In the genomic region with DNA sequence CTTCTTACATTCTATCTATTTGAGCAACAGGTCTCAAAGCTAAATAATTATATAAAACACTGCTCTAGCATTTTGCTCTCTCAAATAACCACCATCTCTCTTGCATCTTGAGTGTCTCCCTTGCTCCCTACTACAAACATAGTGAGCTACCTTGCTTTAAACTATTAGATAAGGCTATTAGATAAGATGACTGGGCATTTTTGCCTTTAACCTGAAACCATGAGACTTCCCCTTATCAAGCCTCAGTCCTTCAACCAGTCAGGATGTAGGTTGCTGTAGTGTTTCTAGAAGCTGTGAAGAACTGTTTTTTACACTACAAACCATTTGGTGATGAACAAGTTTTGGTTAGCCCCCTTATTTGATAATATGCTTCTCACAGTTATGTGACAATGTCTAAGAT, we compare ENCODE assay signal across 26 cellular contexts.
DNase-seq lines count a peak whose midpoint lies in the region; ATAC-seq, FAIRE-seq and TF ChIP-seq lines count a peak whose summit lies in the region.
"Had no signal": no experiment of that assay in that cellular context is flagged by ENCODE, and none has a peak within 500 bp of the region (broad histone marks: within the 10 kb centered on the region; RNA-seq: fewer than 3 reads in every experiment).

No MANE protein-coding gene starts in this region.

- H2BK5ac ChIP-seq in H9 (ENCODE audit: insufficient read length, low read length) (no peak overlapping the region), mesendoderm (ENCODE audit: low read length) (no peak overlapping the region)

- no peak overlapping the region for H3K27ac ChIP-seq in HepG2 (ENCODE audit: extremely low read length, insufficient read depth, low read length)
- H3K27ac ChIP-seq in right lobe of liver: no peak overlapping the region
- H3K27ac ChIP-seq in H9 (ENCODE audit: insufficient read length, low read depth, low read length): no peak overlapping the region
- no peak overlapping the region for H3K27ac ChIP-seq in mesendoderm (ENCODE audit: low read depth, low read length)
- H3K27ac ChIP-seq: 22Rv1, BLaER1 had no signal

- no peak for TF ChIP-seq EP300 in HepG2 (IDR thresholded peaks at IDR 0.05; ENCODE audit: low read depth in 2 of 2, low read length in 2 of 2)
- TF ChIP-seq EP300 in HepG2 (CRISPR knock-in tag; IDR thresholded peaks at IDR 0.05; ENCODE audit: borderline replicate concordance): no peak

- H3K36me3 ChIP-seq in HepG2 (replicated peaks in 1 of 2; ENCODE audit: control insufficient read depth in 1 of 2, insufficient read depth in 2 of 2, low read length in 2 of 2) (no peaks in the 10 kb centered on the region), right lobe of liver (no peaks in the 10 kb centered on the region), mesendoderm (ENCODE audit: control insufficient read depth, insufficient read depth, low read length) (no peaks in the 10 kb centered on the region)
- H3K36me3 ChIP-seq: BE2C, BLaER1 had no signal

- TF ChIP-seq RAD21 in HepG2 (CRISPR knock-in tag; IDR thresholded peaks at IDR 0.05): no peak

- H3K9me3 ChIP-seq in HepG2 (ENCODE audit: low read length) (no peaks in the 10 kb centered on the region), right lobe of liver (no peaks in the 10 kb centered on the region), H9 (ENCODE audit: control insufficient read depth, low read depth, low read length) (no peaks in the 10 kb centered on the region)
- H3K9me3 ChIP-seq: BE2C, BLaER1 had no signal

- H3K4me1 ChIP-seq in HepG2 (ENCODE audit: insufficient read depth, low read length): no peaks in the 10 kb centered on the region
- H3K4me1 ChIP-seq in right lobe of liver: no peaks in the 10 kb centered on the region
- H3K4me1 ChIP-seq in H9 (ENCODE audit: insufficient read depth, low read length): no peaks in the 10 kb centered on the region; the same call in 1 of the 2 replicates
- H3K4me1 ChIP-seq in mesendoderm (ENCODE audit: control insufficient read depth, low read depth, low read length): peaks cover 4% of the 10 kb centered on the region
- H3K4me1 ChIP-seq: BLaER1 had no signal

- DNase-seq in HepG2 (ENCODE audit: low spot score) (no peak), right lobe of liver (no peak), H9 (no peak), mesendoderm (peak; percentile 52), epidermal melanocyte (ENCODE audit: insufficient read length, low spot score) (no peak), glutamatergic neuron (no peak)
- DNase-seq in activated T-helper 2 cell treated with anti-CD3 and anti-CD28 coated beads, Interferon-gamma antibody, Interleukin-2, Interleukin-4, amounts not matched to agents 10 μg/mL and 5 μg/mL and 100 μg/mL, durations not matched to agents 14 hours and 24 hours and 36 hours (ENCODE audit: low spot score): no peak
- DNase-seq: ACHN; C1 segment of cervical spinal cord; CD4-positive, alpha-beta memory T cell; CD4-positive, CD25-positive, alpha-beta regulatory T cell; CD8-positive, alpha-beta memory T cell; COR-L47; DMS 273 treated with DMSO at 0.1 percent for 48 hours; DMS153; DMS79; DND-41; EL; GDM1 had no signal

- H2AK5ac ChIP-seq in H9 (ENCODE audit: insufficient read length, low read length) (no peak overlapping the region), mesendoderm (ENCODE audit: low read length) (no peak overlapping the region)

- H3K23me2 ChIP-seq in H9 (ENCODE audit: insufficient read length, low read depth, low read length, poor library complexity, severe bottlenecking): no peaks in the 10 kb centered on the region

- H3K18ac ChIP-seq in H9 (ENCODE audit: insufficient read length, low read depth, low read length) (no peak overlapping the region), mesendoderm (ENCODE audit: low read length) (no peak overlapping the region)

- H2BK12ac ChIP-seq in H9 (ENCODE audit: insufficient read length, low read depth, low read length): no peak overlapping the region

- CTCF ChIA-PET in HepG2 (lab: Yijun Ruan, JAX; ENCODE audit: low intra/inter-chr PET ratio, low total read pairs): no interaction called here

- H2AFZ ChIP-seq in HepG2 (ENCODE audit: low read length): no peak overlapping the region
- no peak overlapping the region for H2AFZ ChIP-seq in H9 (ENCODE audit: low read length)

- no peak overlapping the region for H4K5ac ChIP-seq in H9 (ENCODE audit: insufficient read length, low read depth, low read length)
- no peak overlapping the region for H4K5ac ChIP-seq in mesendoderm (ENCODE audit: low read length)

- no peak overlapping the region for H4K91ac ChIP-seq in H9 (ENCODE audit: insufficient read length, low read depth, low read length)

- no peak for TF ChIP-seq CTCF in HepG2 (CRISPR knock-in tag; IDR thresholded peaks at IDR 0.05)
- no peak for TF ChIP-seq CTCF in right lobe of liver (IDR thresholded peaks at IDR 0.05)
- TF ChIP-seq CTCF in H9 (conservative IDR thresholded peaks at IDR 0.05): no peak
- TF ChIP-seq CTCF in glutamatergic neuron (IDR thresholded peaks at IDR 0.05; ENCODE audit: partially characterized antibody, unreplicated experiment): no peak

- H3K4me3 ChIP-seq in HepG2 (replicated peaks in 1 of 3; ENCODE audit: insufficient read depth in 1 of 3, low read depth in 2 of 3, low read length in 3 of 3) (no peak overlapping the region), right lobe of liver (no peak overlapping the region), mesendoderm (ENCODE audit: low read length) (no peak overlapping the region)
- H3K4me3 ChIP-seq: BLaER1, GM12878 had no signal

- H3K27ac Mint-ChIP-seq in H9 (peak overlapping the region in 2 of 3 experiments; percentile 2 to 31; a peak in 2 of 7 replicates), glutamatergic neuron (ENCODE audit: unreplicated experiment) (no peak overlapping the region)
- H3K27ac Mint-ChIP-seq in activated T-helper 2 cell treated with anti-CD3 and anti-CD28 coated beads, Interferon-gamma antibody, Interleukin-2, Interleukin-4, amounts not matched to agents 10 μg/mL and 5 μg/mL and 100 μg/mL, durations not matched to agents 14 hours and 24 hours and 36 hours: no peak overlapping the region
- H3K27ac Mint-ChIP-seq: CD14-positive monocyte; CD4-positive, CD25-positive, alpha-beta regulatory T cell; CD8-positive, alpha-beta memory T cell had no signal

- H3K27me3 ChIP-seq in HepG2 (ENCODE audit: control insufficient read depth in 1 of 2, insufficient read depth in 2 of 2, low read length in 2 of 2) (no peaks in the 10 kb centered on the region), right lobe of liver (no peaks in the 10 kb centered on the region), H9 (ENCODE audit: insufficient read depth, low read length) (no peaks in the 10 kb centered on the region), mesendoderm (ENCODE audit: insufficient read depth, low read length, poor library complexity) (no peaks in the 10 kb centered on the region)
- H3K27me3 ChIP-seq: BE2C, BLaER1 had no signal

- H3T11ph ChIP-seq in H9 (ENCODE audit: low read length): no peak overlapping the region

- H2BK15ac ChIP-seq in H9 (ENCODE audit: low read depth, low read length): no peak overlapping the region
- H2BK15ac ChIP-seq in mesendoderm (replicated peaks; ENCODE audit: low read depth): no peak overlapping the region

- no peaks in the 10 kb centered on the region for H3K79me1 ChIP-seq in H9 (ENCODE audit: insufficient read depth, low read depth, low read length, poor library complexity, severe bottlenecking)
- H3K79me1 ChIP-seq in mesendoderm (ENCODE audit: low read length): no peaks in the 10 kb centered on the region

- intact Hi-C loops in HepG2 (cut with micrococcal nuclease; ENCODE audit: unreplicated experiment) (no loop called here), right lobe of liver (cut with DNase I) (no loop called here)
- intact Hi-C loops in activated T-helper 2 cell treated with anti-CD3 and anti-CD28 coated beads, Interferon-gamma antibody, Interleukin-2, Interleukin-4, amounts not matched to agents 10 μg/mL and 5 μg/mL and 100 μg/mL, durations not matched to agents 14 hours and 24 hours and 36 hours (cut with micrococcal nuclease): no loop called here

- H3K4me2 ChIP-seq in HepG2 (ENCODE audit: low read depth, low read length) (no peak overlapping the region), H9 (ENCODE audit: insufficient read depth, insufficient read length, low read length) (no peak overlapping the region), mesendoderm (ENCODE audit: low read length) (no peak overlapping the region)
- H3K4me2 ChIP-seq: BLaER1 had no signal

- no TSS peak for BruUV-seq in HepG2 (replicated peaks; lab: Mats Ljungman, UMichigan)

- no peak overlapping the region for H2BK120ac ChIP-seq in H9 (ENCODE audit: low read depth, low read length, poor library complexity, severe bottlenecking)
- H2BK120ac ChIP-seq in mesendoderm (ENCODE audit: low read depth, low read length): no peak overlapping the region

- no peak overlapping the region for H3K14ac ChIP-seq in H9 (ENCODE audit: insufficient read depth, low read length)

- H4K8ac ChIP-seq in H9 (replicated peaks; ENCODE audit: insufficient read length, low read depth, low read length) (no peak overlapping the region), mesendoderm (ENCODE audit: low read depth, low read length) (no peak overlapping the region)

- H4K20me1 ChIP-seq in HepG2 (ENCODE audit: insufficient read depth, low read length) (no peaks in the 10 kb centered on the region), H9 (ENCODE audit: control insufficient read depth, insufficient read depth, insufficient read length) (no peaks in the 10 kb centered on the region)
- H4K20me1 ChIP-seq: BLaER1 had no signal

- POLR2A ChIA-PET in HepG2 (lab: Yijun Ruan, JAX): no interaction called here

- no peak overlapping the region for H2BK20ac ChIP-seq in H9 (ENCODE audit: low read depth, low read length, poor library complexity, severe bottlenecking)

- H3K56ac ChIP-seq in H9 (ENCODE audit: insufficient read length, low read depth, low read length): no peak overlapping the region
- H3K56ac ChIP-seq in mesendoderm (ENCODE audit: low read length): no peak overlapping the region

- H3K4ac ChIP-seq in H9 (ENCODE audit: low read depth, low read length): no peak overlapping the region
- no peak overlapping the region for H3K4ac ChIP-seq in mesendoderm (ENCODE audit: low read depth, low read length)

- no peak for ATAC-seq in HepG2
- ATAC-seq in right lobe of liver: no peak
- ATAC-seq: GM12878 had no signal

- H3K4me1 Mint-ChIP-seq in H9 (peaks cover 39 to 40% of the 10 kb centered on the region in 2 experiments), glutamatergic neuron (ENCODE audit: low read depth, unreplicated experiment) (no peaks in the 10 kb centered on the region)
- no peaks in the 10 kb centered on the region for H3K4me1 Mint-ChIP-seq in activated T-helper 2 cell treated with anti-CD3 and anti-CD28 coated beads, Interferon-gamma antibody, Interleukin-2, Interleukin-4, amounts not matched to agents 10 μg/mL and 5 μg/mL and 100 μg/mL, durations not matched to agents 14 hours and 24 hours and 36 hours (ENCODE audit: low read depth)
- H3K4me1 Mint-ChIP-seq: CD14-positive monocyte; CD4-positive, alpha-beta memory T cell; CD4-positive, CD25-positive, alpha-beta regulatory T cell; CD8-positive, alpha-beta memory T cell had no signal

- in situ Hi-C loops in HepG2 (cut with HindIII; ENCODE audit: extremely low pct_ligation_motif_present, low pct_unique_long_range_greater_than_20kb): no loop called here

- H3K4me3 Mint-ChIP-seq in H9 (no peak overlapping the region; a peak in 1 of 5 replicates), glutamatergic neuron (ENCODE audit: unreplicated experiment) (no peak overlapping the region)
- no peak overlapping the region for H3K4me3 Mint-ChIP-seq in activated T-helper 2 cell treated with anti-CD3 and anti-CD28 coated beads, Interferon-gamma antibody, Interleukin-2, Interleukin-4, amounts not matched to agents 10 μg/mL and 5 μg/mL and 100 μg/mL, durations not matched to agents 14 hours and 24 hours and 36 hours (ENCODE audit: low read depth)
- H3K4me3 Mint-ChIP-seq: CD14-positive monocyte had no signal

- 0 out of 5 replicates have a peak, but pooled peaks cover 0 to 3% of the 10 kb centered on the region in 2 experiments for H3K9me3 Mint-ChIP-seq in H9
- no peaks in the 10 kb centered on the region for H3K9me3 Mint-ChIP-seq in activated T-helper 2 cell treated with anti-CD3 and anti-CD28 coated beads, Interferon-gamma antibody, Interleukin-2, Interleukin-4, amounts not matched to agents 10 μg/mL and 5 μg/mL and 100 μg/mL, durations not matched to agents 14 hours and 24 hours and 36 hours
- H3K9me3 Mint-ChIP-seq in glutamatergic neuron (ENCODE audit: unreplicated experiment): no peaks in the 10 kb centered on the region

- no peaks in the 10 kb centered on the region for H3K79me2 ChIP-seq in HepG2 (ENCODE audit: insufficient read depth, low read length)
- 0 out of 2 replicates have a peak, but pooled peaks cover 1% of the 10 kb centered on the region for H3K79me2 ChIP-seq in H9 (ENCODE audit: insufficient read depth, low read length)
- no peaks in the 10 kb centered on the region for H3K79me2 ChIP-seq in mesendoderm (ENCODE audit: control insufficient read depth, insufficient read depth, low read length)

- no peak for FAIRE-seq in HepG2 (lab: Jason Lieb, UNC)
- FAIRE-seq: GM12878, GM12892, GM18507 had no signal

- no peak for TF ChIP-seq POLR2A in HepG2 (IDR thresholded peaks at IDR 0.05; ENCODE audit: insufficient read depth in 1 of 2, low read depth in 2 of 2, low read length in 2 of 2)
- no peak for TF ChIP-seq POLR2A in right lobe of liver (IDR thresholded peaks at IDR 0.05)

- H3K23ac ChIP-seq in H9 (ENCODE audit: insufficient read length, low read depth, low read length): no peak overlapping the region
- H3K23ac ChIP-seq in mesendoderm (ENCODE audit: low read length): no peak overlapping the region

- no peaks in the 10 kb centered on the region; the same call in 1 of the 2 replicates for H3K27me3 Mint-ChIP-seq in H9 (ENCODE audit: low read depth)
- H3K27me3 Mint-ChIP-seq in activated T-helper 2 cell treated with anti-CD3 and anti-CD28 coated beads, Interferon-gamma antibody, Interleukin-2, Interleukin-4, amounts not matched to agents 10 μg/mL and 5 μg/mL and 100 μg/mL, durations not matched to agents 14 hours and 24 hours and 36 hours (ENCODE audit: low read depth): no peaks in the 10 kb centered on the region
- no peaks in the 10 kb centered on the region for H3K27me3 Mint-ChIP-seq in glutamatergic neuron (ENCODE audit: unreplicated experiment)
- H3K27me3 Mint-ChIP-seq: CD4-positive, alpha-beta memory T cell; CD4-positive, CD25-positive, alpha-beta regulatory T cell; CD8-positive, alpha-beta memory T cell had no signal

- no peak overlapping the region for H3K9ac ChIP-seq in HepG2 (ENCODE audit: insufficient read depth, low read depth, low read length)
- H3K9ac ChIP-seq in H9 (ENCODE audit: extremely low read depth, insufficient read length, low read length): no peak overlapping the region
- no peak overlapping the region for H3K9ac ChIP-seq in mesendoderm (ENCODE audit: low read length)
- H3K9ac ChIP-seq: BLaER1 had no signal

- H3K36me3 Mint-ChIP-seq in H9 (ENCODE audit: insufficient read depth in 1 of 3, low read depth in 3 of 3) (peaks cover 46 to 63% (median 56%) of the 10 kb centered on the region in 3 experiments), glutamatergic neuron (ENCODE audit: unreplicated experiment) (no peaks in the 10 kb centered on the region)
- no peaks in the 10 kb centered on the region for H3K36me3 Mint-ChIP-seq in activated T-helper 2 cell treated with anti-CD3 and anti-CD28 coated beads, Interferon-gamma antibody, Interleukin-2, Interleukin-4, amounts not matched to agents 10 μg/mL and 5 μg/mL and 100 μg/mL, durations not matched to agents 14 hours and 24 hours and 36 hours (ENCODE audit: low read depth)
- H3K36me3 Mint-ChIP-seq: CD14-positive monocyte; CD4-positive, alpha-beta memory T cell; CD4-positive, CD25-positive, alpha-beta regulatory T cell; CD8-positive, alpha-beta memory T cell had no signal

Comparison
In these comparisons a context has a peak if more than half of its experiments do, and no peak if none do; other contexts are left out.
1. H3K27ac Mint-ChIP-seq: peak in H9 (2 of 3); none in activated T-helper 2 cell treated with anti-CD3 and anti-CD28 coated beads, Interferon-gamma antibody, Interleukin-2, Interleukin-4, amounts not matched to agents 10 μg/mL and 5 μg/mL and 100 μg/mL, durations not matched to agents 14 hours and 24 hours and 36 hours (single experiment) and glutamatergic neuron (single experiment).